ENCODE assay signal across 8 cellular contexts in genomic region chr15:73051811-73052678, GRCh38. TPM values are rescaled to one million over a fixed set of nuclear protein-coding genes. Genes with fewer than 3 reads are reported as not detected.
DNase-seq lines count a peak whose midpoint lies in the region; ATAC-seq and TF ChIP-seq lines count a peak whose summit lies in the region.

TSS of gene NEO1 (plus strand) at chr15:73052463. CDS start at chr15:73052676, 213 bp downstream.

- 0% methylated on average over 10 of the region's 110 CpGs; no CpG with 5 or more reads in 1 of the 2 donors for WGBS in lower leg skin, 2 donors

- DNase-seq in NCI-H526 (lab: John Stamatoyannopoulos, UW) (peak; percentile 61 to 92), ecto neural progenitor cell (ENCODE audit: low spot score) (peak; percentile 95), lower leg skin (ENCODE audit: low spot score in 2 of 2) (peak; percentile 76 to 95)
- peak; percentile 38 to 65 for DNase-seq in activated CD8-positive, alpha-beta memory T cell treated with anti-CD3 and anti-CD28 coated beads for 1 hour (ENCODE audit: extremely low read depth in 1 of 2, low read depth in 1 of 2)
- peak; percentile 75 for DNase-seq in stimulated activated CD4-positive, alpha-beta T cell treated with anti-CD3 and anti-CD28 coated beads, Interleukin-4, amount 100 ng/mL, for 24 hours

- intact Hi-C loops in lower leg skin (cut with DNase I; ENCODE audit: low total_unique reads): loop anchor here (5.0 kb wide), 1 partner anchor 1805 kb away; no protein-coding TSS in a partner anchor

- H3K4me3 ChIP-seq in lower leg skin (ENCODE audit: low read depth, poor library complexity, severe bottlenecking): peak within 1 kb of the TSS; percentile 84

- ATAC-seq in GM19023 (IDR thresholded peaks at IDR 0.05; ENCODE audit: unreplicated experiment) (peak; percentile 57), HG03354 (IDR thresholded peaks at IDR 0.05; ENCODE audit: poor library complexity, severe bottlenecking, unreplicated experiment) (peak; percentile 69)

- no peak for TF ChIP-seq POLR2A in lower leg skin (IDR thresholded peaks at IDR 0.05)

- TF ChIP-seq CTCF in 22Rv1 (IDR thresholded peaks at IDR 0.05) (no peak), lower leg skin (IDR thresholded peaks at IDR 0.05) (no peak)

- H3K27ac ChIP-seq in 22Rv1: peak within 1 kb of the TSS; percentile 77

RNA-seq across cellular contexts. Expression of gene NEO1, which starts in this region (rescaled TPM):
- total RNA-seq in lower leg skin: 100 to 1,000 TPM in 1 of 4 donors, 10 to 100 TPM in 3; 60.0 to 102 (median 80.9) TPM

Comparison
In these comparisons a context has a peak if more than half of its experiments do, and no peak if none do; other contexts are left out.
1. Peak in every context shown above with its lines: DNase-seq, ATAC-seq, H3K4me3 ChIP-seq and H3K27ac ChIP-seq.